Comparison of ENCODE assay signal across 20 cellular contexts in genomic region chr20:51487076-51487475, GRCh38. TPM values are rescaled to one million over a fixed set of nuclear protein-coding genes. Genes with fewer than 3 reads are reported as not detected.
DNase-seq lines count a peak whose midpoint lies in the region; ATAC-seq and TF ChIP-seq lines count a peak whose summit lies in the region.
"Had no signal": no experiment of that assay in that cellular context is flagged by ENCODE, and none has a peak within 500 bp of the region (broad histone marks: within the 10 kb centered on the region; RNA-seq: fewer than 3 reads in every experiment).

No MANE protein-coding gene starts in this region.

- no peaks in the 10 kb centered on the region for H3K36me3 ChIP-seq in suprapubic skin
- H3K36me3 ChIP-seq: colonic mucosa, ovary, right atrium auricular region, vagina, WERI-Rb-1 had no signal

- H3K4me3 ChIP-seq in suprapubic skin: no peak overlapping the region
- H3K4me3 ChIP-seq: colonic mucosa, lung, ovary, right atrium auricular region, vagina had no signal

- no peak for TF ChIP-seq EP300 in suprapubic skin (IDR thresholded peaks at IDR 0.05)

- peaks cover 29% of the 10 kb centered on the region for H3K4me1 ChIP-seq in suprapubic skin
- H3K4me1 ChIP-seq: colonic mucosa had no signal

- 73% methylated on average over 7 of the region's 7 CpGs for WGBS in suprapubic skin

- TF ChIP-seq CTCF in suprapubic skin (IDR thresholded peaks at IDR 0.05): no peak

- TF ChIP-seq POLR2A in suprapubic skin (IDR thresholded peaks at IDR 0.05) (no peak), GM18505 (IDR thresholded peaks at IDR 0.05; ENCODE audit: borderline replicate concordance, extremely low read depth, insufficient read depth, insufficient read length) (no peak)

- DNase-seq in LHCN-M2 (ENCODE audit: low read depth) (peak; percentile 31), myocyte (ENCODE audit: low read depth) (peak; percentile 28), suprapubic skin (ENCODE audit: low spot score in 2 of 2) (no peak)
- DNase-seq: activated CD4-positive, alpha-beta T cell treated with anti-CD3 and anti-CD28 coated beads, Interleukin-2, amount 10 ng/mL, durations not matched to agents 7 days and 5 days; CD4-positive, alpha-beta T cell; colonic mucosa; DMS153; naive B cell; NCI-H187; NCI-H226; NCI-H774; ovary; WERI-Rb-1 had no signal

- no peaks in the 10 kb centered on the region for H3K27me3 ChIP-seq in suprapubic skin
- H3K27me3 ChIP-seq: colonic mucosa, ovary, right atrium auricular region, vagina had no signal

- no peaks in the 10 kb centered on the region for H3K9me3 ChIP-seq in suprapubic skin
- H3K9me3 ChIP-seq: colonic mucosa, ovary, right atrium auricular region, vagina had no signal

- ATAC-seq in SK-N-SH treated with all-trans-retinoic acid at 6 μM for 48 hours (peak; percentile 23), GM21737 (IDR thresholded peaks at IDR 0.05; ENCODE audit: unreplicated experiment) (no peak), HG02763 (IDR thresholded peaks at IDR 0.05; ENCODE audit: unreplicated experiment) (no peak), GM18505 (IDR thresholded peaks at IDR 0.05; ENCODE audit: unreplicated experiment) (no peak)

- peak overlapping the region; percentile 45 for H3K27ac ChIP-seq in suprapubic skin
- H3K27ac ChIP-seq: colonic mucosa, ovary, right atrium auricular region, vagina, WERI-Rb-1 had no signal

TF ChIP-seq in SK-N-SH treated with all-trans-retinoic acid at 6 μM for 48 hours, 23 proteins besides CTCF, POLR2A, EP300 and RAD21:
- TF ChIP-seq ZNF565 (CRISPR knock-in tag; conservative IDR thresholded peaks at IDR 0.05; ENCODE audit: low read depth): no peak
- no peak for TF ChIP-seq ISL1 (CRISPR knock-in tag; IDR thresholded peaks at IDR 0.05)
- no peak for TF ChIP-seq RARB (CRISPR knock-in tag; IDR thresholded peaks at IDR 0.05)
- TF ChIP-seq TOX (CRISPR knock-in tag; IDR thresholded peaks at IDR 0.05; ENCODE audit: borderline replicate concordance): no peak
- TF ChIP-seq OSR1 (CRISPR knock-in tag; IDR thresholded peaks at IDR 0.05): no peak
- no peak for TF ChIP-seq PATZ1 (CRISPR knock-in tag; IDR thresholded peaks at IDR 0.05; ENCODE audit: borderline replicate concordance)
- TF ChIP-seq CREB5 (CRISPR knock-in tag; IDR thresholded peaks at IDR 0.05; ENCODE audit: low read depth): no peak
- no peak for TF ChIP-seq POU6F1 (CRISPR knock-in tag; IDR thresholded peaks at IDR 0.05; ENCODE audit: borderline replicate concordance, low read depth)
- TF ChIP-seq ZNF70 (CRISPR knock-in tag; IDR thresholded peaks at IDR 0.05): no peak
- no peak for TF ChIP-seq ARNTL (CRISPR knock-in tag; IDR thresholded peaks at IDR 0.05; ENCODE audit: borderline replicate concordance, low read depth)
- TF ChIP-seq ZFP30 (CRISPR knock-in tag; IDR thresholded peaks at IDR 0.05): no peak
- TF ChIP-seq TSHZ2 (CRISPR knock-in tag; IDR thresholded peaks at IDR 0.05): no peak
- TF ChIP-seq CSDC2 (CRISPR knock-in tag; IDR thresholded peaks at IDR 0.05): no peak

RNA-seq across cellular contexts. Expression of gene NFATC2, which starts 55.4 kb away (rescaled TPM):
- 0.06 TPM in 2 replicates for total RNA-seq in LHCN-M2 (2014; rRNA removed)
- 0.16 TPM for polyA plus RNA-seq in LHCN-M2 (2012)
- 0.10 TPM in 1 of 2 replicates, not detected in the other for total RNA-seq in myocyte
- polyA plus RNA-seq in myocyte (2012): 0.45 TPM
- total RNA-seq in suprapubic skin: 10 to 100 TPM in 2 of 4 donors, 1 to 10 TPM in 2; 5.4 to 15.7 (median 8.4) TPM

Comparison
In these comparisons a context has a peak if more than half of its experiments do, and no peak if none do; other contexts are left out.
1. DNase-seq: peak in LHCN-M2 (single experiment) and myocyte (single experiment); none in suprapubic skin (0 of 2).